Comparison of ENCODE assay signal across 24 cellular contexts in the genomic region with DNA sequence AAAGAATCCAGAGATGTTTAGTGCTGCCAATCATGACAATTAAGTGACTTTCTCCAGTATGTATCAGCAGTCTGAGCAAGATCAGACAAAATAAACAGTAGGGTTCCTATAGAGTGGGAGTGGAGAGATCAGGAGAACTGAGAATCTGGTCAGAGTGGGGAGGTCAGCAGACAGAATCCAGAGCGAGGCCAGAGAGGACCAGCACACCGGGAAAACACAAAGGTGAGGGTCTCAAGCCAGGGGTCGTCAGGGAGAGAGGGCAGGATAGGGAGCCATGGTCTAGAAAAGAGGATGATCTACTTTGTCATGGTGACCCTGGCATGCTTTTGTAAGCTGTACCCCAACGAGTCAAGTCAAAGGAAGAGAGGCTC. TPM values are rescaled to one million over a fixed set of nuclear protein-coding genes. Genes with fewer than 3 reads are reported as not detected.
DNase-seq lines count a peak whose midpoint lies in the region; ATAC-seq and TF ChIP-seq lines count a peak whose summit lies in the region.
"Had no signal": no experiment of that assay in that cellular context is flagged by ENCODE, and none has a peak within 500 bp of the region (broad histone marks: within the 10 kb centered on the region; RNA-seq: fewer than 3 reads in every experiment).

No MANE protein-coding gene starts in this region.

- H3K4ac ChIP-seq in mesenchymal stem cell (ENCODE audit: low read depth in 1 of 2, low read length in 2 of 2) = no peak overlapping the region

- H3K27me3 ChIP-seq in mesenchymal stem cell (ENCODE audit: control insufficient read depth in 1 of 2, insufficient read depth in 1 of 2, low read length in 2 of 2) (no peaks in the 10 kb centered on the region), thymus (ENCODE audit: control insufficient read depth, insufficient read depth) (no peaks in the 10 kb centered on the region)
- H3K27me3 ChIP-seq: adrenal gland, MG63, uterus had no signal

- no peak overlapping the region for H4K91ac ChIP-seq in mesenchymal stem cell (ENCODE audit: low read length)

- CTCF ChIA-PET in activated naive CD4-positive, alpha-beta T cell treated with anti-CD3 and anti-CD28 coated beads, Interleukin-2, amount 10 ng/mL, durations not matched to agents 7 days and 5 days (lab: Charles Lee) = no interaction called here
- CTCF ChIA-PET in WTC11 (lab: Charles Lee) = no interaction called here
- CTCF ChIA-PET in activated CD8-positive, alpha-beta memory T cell treated with anti-CD3 and anti-CD28 coated beads, Interleukin-2, amount 10 ng/mL, durations not matched to agents 7 days and 5 days (lab: Charles Lee) = no interaction called here

- H3K9me3 Mint-ChIP-seq in activated naive CD4-positive, alpha-beta T cell treated with anti-CD3 and anti-CD28 coated beads, Interleukin-2, amount 10 ng/mL, durations not matched to agents 7 days and 5 days = no peaks in the 10 kb centered on the region
- H3K9me3 Mint-ChIP-seq in WTC11 = no peaks in the 10 kb centered on the region
- no peaks in the 10 kb centered on the region for H3K9me3 Mint-ChIP-seq in activated CD8-positive, alpha-beta memory T cell treated with anti-CD3 and anti-CD28 coated beads, Interleukin-2, amount 10 ng/mL, durations not matched to agents 7 days and 5 days (ENCODE audit: low read depth)
- H3K9me3 Mint-ChIP-seq: activated CD4-positive, alpha-beta memory T cell treated with anti-CD3 and anti-CD28 coated beads for 36 hours; neural crest cell had no signal

- peaks cover 19% of the 10 kb centered on the region for H3K4me1 Mint-ChIP-seq in activated naive CD4-positive, alpha-beta T cell treated with anti-CD3 and anti-CD28 coated beads, Interleukin-2, amount 10 ng/mL, durations not matched to agents 7 days and 5 days
- peaks cover 38% of the 10 kb centered on the region for H3K4me1 Mint-ChIP-seq in WTC11
- H3K4me1 Mint-ChIP-seq in activated CD8-positive, alpha-beta memory T cell treated with anti-CD3 and anti-CD28 coated beads, Interleukin-2, amount 10 ng/mL, durations not matched to agents 7 days and 5 days = peaks cover 39% of the 10 kb centered on the region

- no peak overlapping the region for H2AFZ ChIP-seq in mesenchymal stem cell (ENCODE audit: low read depth, low read length)

- H3K23ac ChIP-seq in mesenchymal stem cell (ENCODE audit: low read length in 2 of 2) = no peak overlapping the region

- H4K8ac ChIP-seq in mesenchymal stem cell (ENCODE audit: low read length) = no peak overlapping the region

- ATAC-seq in WTC11 (no peak), HG02973 (IDR thresholded peaks at IDR 0.05; ENCODE audit: unreplicated experiment) (no peak)
- no peak for ATAC-seq in activated CD8-positive, alpha-beta memory T cell treated with anti-CD3 and anti-CD28 coated beads, Interleukin-2, amount 10 ng/mL, durations not matched to agents 7 days and 5 days
- ATAC-seq: sciatic nerve had no signal

- H3K4me3 Mint-ChIP-seq in activated naive CD4-positive, alpha-beta T cell treated with anti-CD3 and anti-CD28 coated beads, Interleukin-2, amount 10 ng/mL, durations not matched to agents 7 days and 5 days = no peak overlapping the region
- H3K4me3 Mint-ChIP-seq in WTC11 = no peak overlapping the region
- no peak overlapping the region for H3K4me3 Mint-ChIP-seq in activated CD8-positive, alpha-beta memory T cell treated with anti-CD3 and anti-CD28 coated beads, Interleukin-2, amount 10 ng/mL, durations not matched to agents 7 days and 5 days
- H3K4me3 Mint-ChIP-seq: activated CD4-positive, alpha-beta memory T cell treated with anti-CD3 and anti-CD28 coated beads for 36 hours; neural crest cell had no signal

- no peak overlapping the region for H2AK5ac ChIP-seq in mesenchymal stem cell (ENCODE audit: low read length, severe bottlenecking)

- no peak overlapping the region for H3K4me3 ChIP-seq in mesenchymal stem cell (ENCODE audit: insufficient read depth in 1 of 2, low read depth in 1 of 2, low read length in 2 of 2)
- no peak overlapping the region for H3K4me3 ChIP-seq in thymus (ENCODE audit: low read length)
- H3K4me3 ChIP-seq: adrenal gland, MG63, uterus had no signal

- WGBS in mesenchymal stem cell = 94% methylated on average over 4 of the region's 4 CpGs
- WGBS in thymus = 94% methylated on average over 4 of the region's 4 CpGs

- peaks cover 0 to 3% of the 10 kb centered on the region in 2 experiments for H3K36me3 ChIP-seq in mesenchymal stem cell (ENCODE audit: control insufficient read depth in 1 of 2, insufficient read depth in 2 of 2, low read depth in 1 of 2, low read length in 2 of 2)
- H3K36me3 ChIP-seq in thymus (ENCODE audit: control insufficient read depth, insufficient read depth) = peaks cover 6% of the 10 kb centered on the region
- H3K36me3 ChIP-seq: adrenal gland, uterus had no signal

- peaks cover 11% of the 10 kb centered on the region for H3K79me1 ChIP-seq in mesenchymal stem cell (replicated peaks; ENCODE audit: low read length, poor library complexity, severe bottlenecking)

- H2BK5ac ChIP-seq in mesenchymal stem cell (ENCODE audit: low read depth, low read length, poor library complexity, severe bottlenecking) = peak overlapping the region; percentile 31

- H3K4me1 ChIP-seq in mesenchymal stem cell (ENCODE audit: control insufficient read depth, insufficient read depth, low read depth, low read length) (peaks cover 8% of the 10 kb centered on the region), thymus (ENCODE audit: control insufficient read depth, insufficient read depth, low read length) (no peaks in the 10 kb centered on the region)

- no peak overlapping the region for H2BK12ac ChIP-seq in mesenchymal stem cell (ENCODE audit: low read length in 2 of 2)

- no peaks in the 10 kb centered on the region for H3K27me3 Mint-ChIP-seq in activated naive CD4-positive, alpha-beta T cell treated with anti-CD3 and anti-CD28 coated beads, Interleukin-2, amount 10 ng/mL, durations not matched to agents 7 days and 5 days
- H3K27me3 Mint-ChIP-seq in WTC11 (ENCODE audit: low read depth) = no peaks in the 10 kb centered on the region
- H3K27me3 Mint-ChIP-seq in activated CD8-positive, alpha-beta memory T cell treated with anti-CD3 and anti-CD28 coated beads, Interleukin-2, amount 10 ng/mL, durations not matched to agents 7 days and 5 days = no peaks in the 10 kb centered on the region
- H3K27me3 Mint-ChIP-seq: activated CD4-positive, alpha-beta memory T cell treated with anti-CD3 and anti-CD28 coated beads for 36 hours; brain had no signal

- H3K9me3 ChIP-seq in mesenchymal stem cell (ENCODE audit: control insufficient read depth, low read length) (no peaks in the 10 kb centered on the region), thymus (ENCODE audit: control insufficient read depth) (no peaks in the 10 kb centered on the region)
- H3K9me3 ChIP-seq: adrenal gland, MG63, uterus had no signal

- H2BK120ac ChIP-seq in mesenchymal stem cell (ENCODE audit: low read depth, low read length) = no peak overlapping the region

- no peak for TF ChIP-seq CTCF in WTC11 (IDR thresholded peaks at IDR 0.05)

- H3K4me2 ChIP-seq in mesenchymal stem cell (ENCODE audit: low read length, poor library complexity, severe bottlenecking) = no peak overlapping the region

- H3K27ac ChIP-seq in mesenchymal stem cell (ENCODE audit: low read length, poor library complexity, severe bottlenecking) = no peak overlapping the region
- H3K27ac ChIP-seq in thymus (ENCODE audit: low read depth) = peak overlapping the region; percentile 68
- no peak overlapping the region for H3K27ac ChIP-seq in substantia nigra (ENCODE audit: low read depth, low read length, poor library complexity, severe bottlenecking)
- H3K27ac ChIP-seq: adrenal gland, uterus had no signal

- no peaks in the 10 kb centered on the region for H3K36me3 Mint-ChIP-seq in activated naive CD4-positive, alpha-beta T cell treated with anti-CD3 and anti-CD28 coated beads, Interleukin-2, amount 10 ng/mL, durations not matched to agents 7 days and 5 days
- H3K36me3 Mint-ChIP-seq in WTC11 = no peaks in the 10 kb centered on the region
- peaks cover 5% of the 10 kb centered on the region for H3K36me3 Mint-ChIP-seq in activated CD8-positive, alpha-beta memory T cell treated with anti-CD3 and anti-CD28 coated beads, Interleukin-2, amount 10 ng/mL, durations not matched to agents 7 days and 5 days
- H3K36me3 Mint-ChIP-seq: activated CD4-positive, alpha-beta memory T cell treated with anti-CD3 and anti-CD28 coated beads for 36 hours had no signal

- no peak overlapping the region for H3K18ac ChIP-seq in mesenchymal stem cell (ENCODE audit: low read depth in 1 of 2, low read length in 2 of 2)

- POLR2A ChIA-PET in WTC11 (lab: Charles Lee) = no interaction called here

- no peak for DNase-seq in activated naive CD4-positive, alpha-beta T cell treated with anti-CD3 and anti-CD28 coated beads, Interleukin-2, amount 10 ng/mL, durations not matched to agents 7 days and 5 days
- no peak for DNase-seq in activated naive CD4-positive, alpha-beta T cell treated with anti-CD3 and anti-CD28 coated beads, Interleukin-2, amount 50 U/mL, for 16 hours
- DNase-seq in WTC11 (ENCODE audit: low spot score) = no peak
- no peak for DNase-seq in mesenchymal stem cell
- no peak for DNase-seq in activated CD8-positive, alpha-beta memory T cell treated with anti-CD3 and anti-CD28 coated beads, Interleukin-2, amount 10 ng/mL, durations not matched to agents 7 days and 5 days
- DNase-seq in substantia nigra (lab: John Stamatoyannopoulos, UW) = no peak
- DNase-seq: activated CD4-positive, alpha-beta memory T cell treated with anti-CD3 and anti-CD28 coated beads for 36 hours; activated effector memory CD4-positive, alpha-beta T cell treated with Interleukin-2 at 50 U/mL for 16 hours; adrenal gland; GOT3; islet precursor cell; KBM-7; MG63; NCI-H2081; NCI-H2227 treated with DMSO at 0.1 percent for 48 hours; stimulated activated CD4-positive, alpha-beta T cell treated with anti-CD3 and anti-CD28 coated beads, Interleukin-12 subunit alpha, Interleukin-12 subunit beta, amount 100 ng/mL, for 4 hours; stimulated activated CD4-positive, alpha-beta T cell treated with anti-CD3 and anti-CD28 coated beads, Interleukin-4, amount 100 ng/mL, for 1 hour; stimulated activated naive CD4-positive, alpha-beta T cell; uterus had no signal

- no peak overlapping the region for H3K9ac ChIP-seq in mesenchymal stem cell (ENCODE audit: low read length)

- H3K14ac ChIP-seq in mesenchymal stem cell (ENCODE audit: low read length in 2 of 2) = no peak overlapping the region

- H3K27ac Mint-ChIP-seq in activated naive CD4-positive, alpha-beta T cell treated with anti-CD3 and anti-CD28 coated beads, Interleukin-2, amount 10 ng/mL, durations not matched to agents 7 days and 5 days = peak overlapping the region; percentile 24
- peak overlapping the region; percentile 10 for H3K27ac Mint-ChIP-seq in WTC11
- H3K27ac Mint-ChIP-seq in activated CD8-positive, alpha-beta memory T cell treated with anti-CD3 and anti-CD28 coated beads, Interleukin-2, amount 10 ng/mL, durations not matched to agents 7 days and 5 days = no peak overlapping the region
- H3K27ac Mint-ChIP-seq: activated CD4-positive, alpha-beta memory T cell treated with anti-CD3 and anti-CD28 coated beads for 36 hours had no signal

- no peak overlapping the region for H2BK15ac ChIP-seq in mesenchymal stem cell (ENCODE audit: low read depth, poor library complexity, severe bottlenecking)

RNA-seq across cellular contexts. Expression of gene MAPK1, which starts 39.2 kb away (rescaled TPM):
- total RNA-seq in WTC11 (2021) = 87.4 to 95.9 TPM (median 91.9 TPM) in 3 replicates
- polyA plus RNA-seq in mesenchymal stem cell (2013, experiment 1 of 2) = 67.7 TPM
- 67.1 TPM for polyA plus RNA-seq in mesenchymal stem cell (2013, experiment 2 of 2)
- polyA plus RNA-seq in thymus = 22.2 TPM
- 100 to 1,000 TPM; 110 to 112 TPM for total RNA-seq in activated CD8-positive, alpha-beta memory T cell treated with anti-CD3 and anti-CD28 coated beads, Interleukin-2, amount 10 ng/mL, durations not matched to agents 7 days and 5 days
